ENCODE assay signal across 1 cellular context in the genomic region with DNA sequence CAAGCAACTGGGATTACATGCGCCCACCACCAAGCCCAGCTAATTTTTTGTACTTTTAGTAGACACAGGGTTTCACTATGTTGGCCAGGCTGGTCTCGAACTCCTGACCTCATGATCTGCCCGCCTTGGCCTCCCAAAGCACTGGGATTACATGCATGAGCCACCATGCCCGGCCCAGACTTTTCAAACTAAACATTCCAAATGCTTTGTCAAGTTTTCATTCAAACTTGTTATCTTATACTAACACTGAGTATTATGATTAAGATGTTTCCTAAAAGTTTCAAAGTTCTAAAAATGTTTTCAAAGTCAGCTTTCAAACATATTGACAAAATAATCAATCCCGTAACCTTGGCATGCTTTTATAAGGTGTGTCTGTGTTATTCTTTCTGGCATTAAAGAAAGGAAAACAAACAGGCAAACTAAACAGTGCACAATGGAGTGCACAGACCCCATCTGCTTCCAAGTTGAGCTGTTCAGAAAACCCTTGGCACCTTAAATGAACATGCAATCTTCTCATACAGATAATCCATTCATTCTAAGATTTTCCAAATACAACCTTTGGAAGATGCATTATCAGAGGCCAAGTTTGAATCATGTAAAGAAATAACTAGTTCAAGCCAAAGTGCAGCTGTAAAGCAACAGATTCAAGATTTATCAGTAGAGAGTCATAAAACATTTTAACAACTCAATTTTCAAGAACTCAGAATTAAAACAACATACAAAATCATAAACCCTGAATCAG.
A peak's percentile ranks its signal among the peaks of the same experiment; 100 is the strongest.
TF ChIP-seq lines count a peak whose summit lies in the region.

No MANE protein-coding gene starts in this region.

TF ChIP-seq in HepG2, 621 proteins besides CTCF, POLR2A, EP300 and RAD21 (continued from another document and continues in another):
- TF ChIP-seq, protein P1, sequence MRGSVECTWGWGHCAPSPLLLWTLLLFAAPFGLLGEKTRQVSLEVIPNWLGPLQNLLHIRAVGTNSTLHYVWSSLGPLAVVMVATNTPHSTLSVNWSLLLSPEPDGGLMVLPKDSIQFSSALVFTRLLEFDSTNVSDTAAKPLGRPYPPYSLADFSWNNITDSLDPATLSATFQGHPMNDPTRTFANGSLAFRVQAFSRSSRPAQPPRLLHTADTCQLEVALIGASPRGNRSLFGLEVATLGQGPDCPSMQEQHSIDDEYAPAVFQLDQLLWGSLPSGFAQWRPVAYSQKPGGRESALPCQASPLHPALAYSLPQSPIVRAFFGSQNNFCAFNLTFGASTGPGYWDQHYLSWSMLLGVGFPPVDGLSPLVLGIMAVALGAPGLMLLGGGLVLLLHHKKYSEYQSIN (CRISPR knock-in tag; IDR thresholded peaks at IDR 0.05; ENCODE audit: borderline replicate concordance) = no peak
- peak; percentile 90 for TF ChIP-seq TBX2 (CRISPR knock-in tag; IDR thresholded peaks at IDR 0.05; ENCODE audit: borderline replicate concordance)
- no peak for TF ChIP-seq ZNF180 (CRISPR knock-in tag; IDR thresholded peaks at IDR 0.05; ENCODE audit: borderline replicate concordance, low read depth)
- peak; percentile 69 for TF ChIP-seq ATF1 (CRISPR knock-in tag; IDR thresholded peaks at IDR 0.05)
- TF ChIP-seq THYN1 (CRISPR knock-in tag; IDR thresholded peaks at IDR 0.05; ENCODE audit: borderline replicate concordance, low read depth) = no peak
- no peak for TF ChIP-seq ETS1 (CRISPR knock-in tag; IDR thresholded peaks at IDR 0.05)
- TF ChIP-seq ARNTL (CRISPR knock-in tag; IDR thresholded peaks at IDR 0.05) = peak; percentile 61
- TF ChIP-seq, protein P2, sequence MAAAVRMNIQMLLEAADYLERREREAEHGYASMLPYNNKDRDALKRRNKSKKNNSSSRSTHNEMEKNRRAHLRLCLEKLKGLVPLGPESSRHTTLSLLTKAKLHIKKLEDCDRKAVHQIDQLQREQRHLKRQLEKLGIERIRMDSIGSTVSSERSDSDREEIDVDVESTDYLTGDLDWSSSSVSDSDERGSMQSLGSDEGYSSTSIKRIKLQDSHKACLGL (CRISPR knock-in tag; IDR thresholded peaks at IDR 0.05) = no peak
- no peak for TF ChIP-seq RBM39 (IDR thresholded peaks at IDR 0.05; ENCODE audit: low read depth, low read length, poor library complexity, severe bottlenecking)
- no peak; the same call in 1 of the 2 replicates for TF ChIP-seq ZSCAN5A (CRISPR knock-in tag; IDR thresholded peaks at IDR 0.05; ENCODE audit: borderline replicate concordance)
- peak; percentile 94 for TF ChIP-seq MIXL1 (CRISPR knock-in tag; IDR thresholded peaks at IDR 0.05)
- TF ChIP-seq ZNF335 (CRISPR knock-in tag; IDR thresholded peaks at IDR 0.05) = 0 out of 2 replicates have a peak, but pooled peaks have one; percentile 46
- TF ChIP-seq NFIC (IDR thresholded peaks at IDR 0.05; ENCODE audit: low read length) = peak; percentile 98
- TF ChIP-seq, protein P3, sequence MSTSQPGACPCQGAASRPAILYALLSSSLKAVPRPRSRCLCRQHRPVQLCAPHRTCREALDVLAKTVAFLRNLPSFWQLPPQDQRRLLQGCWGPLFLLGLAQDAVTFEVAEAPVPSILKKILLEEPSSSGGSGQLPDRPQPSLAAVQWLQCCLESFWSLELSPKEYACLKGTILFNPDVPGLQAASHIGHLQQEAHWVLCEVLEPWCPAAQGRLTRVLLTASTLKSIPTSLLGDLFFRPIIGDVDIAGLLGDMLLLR (CRISPR knock-in tag; IDR thresholded peaks at IDR 0.05) = no peak
- 0 out of 2 replicates have a peak, but pooled peaks have one; percentile 35 for TF ChIP-seq KDM2A (CRISPR knock-in tag; IDR thresholded peaks at IDR 0.05; ENCODE audit: borderline replicate concordance, low read depth)
- no peak for TF ChIP-seq MZF1 (CRISPR knock-in tag; IDR thresholded peaks at IDR 0.05; ENCODE audit: borderline replicate concordance)
- TF ChIP-seq HNRNPL (IDR thresholded peaks at IDR 0.05; ENCODE audit: low read depth, low read length) = no peak
- no peak for TF ChIP-seq NFIB (CRISPR knock-in tag; IDR thresholded peaks at IDR 0.05; ENCODE audit: borderline replicate concordance)
- TF ChIP-seq, protein P4, sequence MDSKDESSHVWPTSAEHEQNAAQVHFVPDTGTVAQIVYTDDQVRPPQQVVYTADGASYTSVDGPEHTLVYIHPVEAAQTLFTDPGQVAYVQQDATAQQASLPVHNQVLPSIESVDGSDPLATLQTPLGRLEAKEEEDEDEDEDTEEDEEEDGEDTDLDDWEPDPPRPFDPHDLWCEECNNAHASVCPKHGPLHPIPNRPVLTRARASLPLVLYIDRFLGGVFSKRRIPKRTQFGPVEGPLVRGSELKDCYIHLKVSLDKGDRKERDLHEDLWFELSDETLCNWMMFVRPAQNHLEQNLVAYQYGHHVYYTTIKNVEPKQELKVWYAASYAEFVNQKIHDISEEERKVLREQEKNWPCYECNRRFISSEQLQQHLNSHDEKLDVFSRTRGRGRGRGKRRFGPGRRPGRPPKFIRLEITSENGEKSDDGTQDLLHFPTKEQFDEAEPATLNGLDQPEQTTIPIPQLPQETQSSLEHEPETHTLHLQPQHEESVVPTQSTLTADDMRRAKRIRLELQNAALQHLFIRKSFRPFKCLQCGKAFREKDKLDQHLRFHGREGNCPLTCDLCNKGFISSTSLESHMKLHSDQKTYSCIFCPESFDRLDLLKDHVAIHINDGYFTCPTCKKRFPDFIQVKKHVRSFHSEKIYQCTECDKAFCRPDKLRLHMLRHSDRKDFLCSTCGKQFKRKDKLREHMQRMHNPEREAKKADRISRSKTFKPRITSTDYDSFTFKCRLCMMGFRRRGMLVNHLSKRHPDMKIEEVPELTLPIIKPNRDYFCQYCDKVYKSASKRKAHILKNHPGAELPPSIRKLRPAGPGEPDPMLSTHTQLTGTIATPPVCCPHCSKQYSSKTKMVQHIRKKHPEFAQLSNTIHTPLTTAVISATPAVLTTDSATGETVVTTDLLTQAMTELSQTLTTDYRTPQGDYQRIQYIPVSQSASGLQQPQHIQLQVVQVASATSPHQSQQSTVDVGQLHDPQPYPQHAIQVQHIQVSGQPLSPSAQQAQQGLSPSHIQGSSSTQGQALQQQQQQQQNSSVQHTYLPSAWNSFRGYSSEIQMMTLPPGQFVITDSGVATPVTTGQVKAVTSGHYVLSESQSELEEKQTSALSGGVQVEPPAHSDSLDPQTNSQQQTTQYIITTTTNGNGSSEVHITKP (CRISPR knock-in tag; IDR thresholded peaks at IDR 0.05; ENCODE audit: low read depth) = no peak
- TF ChIP-seq GRHL1 (CRISPR knock-in tag; conservative IDR thresholded peaks at IDR 0.05) = no peak
- no peak for TF ChIP-seq ARHGAP35 (CRISPR knock-in tag; IDR thresholded peaks at IDR 0.05; ENCODE audit: borderline replicate concordance)
- peak; percentile 99 for TF ChIP-seq ISL2 (CRISPR knock-in tag; IDR thresholded peaks at IDR 0.05)
- TF ChIP-seq SNAPC2 (CRISPR knock-in tag; IDR thresholded peaks at IDR 0.05) = no peak; the same call in 1 of the 2 replicates
- TF ChIP-seq TARDBP (CRISPR knock-in tag; IDR thresholded peaks at IDR 0.05) = peak; percentile 44; the same call in 1 of the 2 replicates
- TF ChIP-seq MTA3 (CRISPR knock-in tag; IDR thresholded peaks at IDR 0.05) = no peak
- peak; percentile 40; the same call in 1 of the 2 replicates for TF ChIP-seq MEIS1 (CRISPR knock-in tag; IDR thresholded peaks at IDR 0.05; ENCODE audit: borderline replicate concordance)
- TF ChIP-seq NONO (IDR thresholded peaks at IDR 0.05) = no peak
- peak; percentile 62 for TF ChIP-seq NONO (CRISPR knock-in tag; conservative IDR thresholded peaks at IDR 0.05)
- peak; percentile 86; the same call in 1 of the 2 replicates for TF ChIP-seq ADNP (CRISPR knock-in tag; IDR thresholded peaks at IDR 0.05)
- peak; percentile 92 for TF ChIP-seq HOXD1 (CRISPR knock-in tag; IDR thresholded peaks at IDR 0.05)
- peak; percentile 87; the same call in 1 of the 2 replicates for TF ChIP-seq NCOR1 (IDR thresholded peaks at IDR 0.05; ENCODE audit: borderline replicate concordance, low read length)
- TF ChIP-seq ZNF788 (CRISPR knock-in tag; IDR thresholded peaks at IDR 0.05; ENCODE audit: borderline replicate concordance) = no peak
- TF ChIP-seq, protein P5, sequence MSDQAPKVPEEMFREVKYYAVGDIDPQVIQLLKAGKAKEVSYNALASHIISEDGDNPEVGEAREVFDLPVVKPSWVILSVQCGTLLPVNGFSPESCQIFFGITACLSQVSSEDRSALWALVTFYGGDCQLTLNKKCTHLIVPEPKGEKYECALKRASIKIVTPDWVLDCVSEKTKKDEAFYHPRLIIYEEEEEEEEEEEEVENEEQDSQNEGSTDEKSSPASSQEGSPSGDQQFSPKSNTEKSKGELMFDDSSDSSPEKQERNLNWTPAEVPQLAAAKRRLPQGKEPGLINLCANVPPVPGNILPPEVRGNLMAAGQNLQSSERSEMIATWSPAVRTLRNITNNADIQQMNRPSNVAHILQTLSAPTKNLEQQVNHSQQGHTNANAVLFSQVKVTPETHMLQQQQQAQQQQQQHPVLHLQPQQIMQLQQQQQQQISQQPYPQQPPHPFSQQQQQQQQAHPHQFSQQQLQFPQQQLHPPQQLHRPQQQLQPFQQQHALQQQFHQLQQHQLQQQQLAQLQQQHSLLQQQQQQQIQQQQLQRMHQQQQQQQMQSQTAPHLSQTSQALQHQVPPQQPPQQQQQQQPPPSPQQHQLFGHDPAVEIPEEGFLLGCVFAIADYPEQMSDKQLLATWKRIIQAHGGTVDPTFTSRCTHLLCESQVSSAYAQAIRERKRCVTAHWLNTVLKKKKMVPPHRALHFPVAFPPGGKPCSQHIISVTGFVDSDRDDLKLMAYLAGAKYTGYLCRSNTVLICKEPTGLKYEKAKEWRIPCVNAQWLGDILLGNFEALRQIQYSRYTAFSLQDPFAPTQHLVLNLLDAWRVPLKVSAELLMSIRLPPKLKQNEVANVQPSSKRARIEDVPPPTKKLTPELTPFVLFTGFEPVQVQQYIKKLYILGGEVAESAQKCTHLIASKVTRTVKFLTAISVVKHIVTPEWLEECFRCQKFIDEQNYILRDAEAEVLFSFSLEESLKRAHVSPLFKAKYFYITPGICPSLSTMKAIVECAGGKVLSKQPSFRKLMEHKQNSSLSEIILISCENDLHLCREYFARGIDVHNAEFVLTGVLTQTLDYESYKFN (CRISPR knock-in tag; conservative IDR thresholded peaks at IDR 0.05) = peak; percentile 97
- TF ChIP-seq ZEB1 (IDR thresholded peaks at IDR 0.05; ENCODE audit: insufficient replicate concordance, low read depth) = peak; percentile 38
- no peak for TF ChIP-seq GLI4 (CRISPR knock-in tag; IDR thresholded peaks at IDR 0.05; ENCODE audit: borderline replicate concordance)
- no peak for TF ChIP-seq CREB1 (IDR thresholded peaks at IDR 0.05)
- peak; percentile 79 for TF ChIP-seq CREB1 (CRISPR knock-in tag; IDR thresholded peaks at IDR 0.05)
- peak; percentile 90 for TF ChIP-seq RXRB (CRISPR knock-in tag; IDR thresholded peaks at IDR 0.05; ENCODE audit: borderline replicate concordance)
- no peak for TF ChIP-seq ZNF567 (CRISPR knock-in tag; IDR thresholded peaks at IDR 0.05; ENCODE audit: borderline replicate concordance)
- TF ChIP-seq MTA1 (CRISPR knock-in tag; IDR thresholded peaks at IDR 0.05; ENCODE audit: borderline replicate concordance) = peak; percentile 32; the same call in 1 of the 2 replicates
- TF ChIP-seq KAT2B (IDR thresholded peaks at IDR 0.05; ENCODE audit: borderline replicate concordance, low read depth, low read length) = peak; percentile 93
- TF ChIP-seq THAP8 (CRISPR knock-in tag; IDR thresholded peaks at IDR 0.05; ENCODE audit: borderline replicate concordance) = no peak
- TF ChIP-seq MYNN (CRISPR knock-in tag; IDR thresholded peaks at IDR 0.05; ENCODE audit: low read depth) = no peak
- no peak for TF ChIP-seq USF2 (IDR thresholded peaks at IDR 0.05; ENCODE audit: low read depth, low read length)
- no peak for TF ChIP-seq USF2 (CRISPR knock-in tag; IDR thresholded peaks at IDR 0.05; ENCODE audit: borderline replicate concordance)
